ENCODE assay signal across 1 cellular context in the genomic region with DNA sequence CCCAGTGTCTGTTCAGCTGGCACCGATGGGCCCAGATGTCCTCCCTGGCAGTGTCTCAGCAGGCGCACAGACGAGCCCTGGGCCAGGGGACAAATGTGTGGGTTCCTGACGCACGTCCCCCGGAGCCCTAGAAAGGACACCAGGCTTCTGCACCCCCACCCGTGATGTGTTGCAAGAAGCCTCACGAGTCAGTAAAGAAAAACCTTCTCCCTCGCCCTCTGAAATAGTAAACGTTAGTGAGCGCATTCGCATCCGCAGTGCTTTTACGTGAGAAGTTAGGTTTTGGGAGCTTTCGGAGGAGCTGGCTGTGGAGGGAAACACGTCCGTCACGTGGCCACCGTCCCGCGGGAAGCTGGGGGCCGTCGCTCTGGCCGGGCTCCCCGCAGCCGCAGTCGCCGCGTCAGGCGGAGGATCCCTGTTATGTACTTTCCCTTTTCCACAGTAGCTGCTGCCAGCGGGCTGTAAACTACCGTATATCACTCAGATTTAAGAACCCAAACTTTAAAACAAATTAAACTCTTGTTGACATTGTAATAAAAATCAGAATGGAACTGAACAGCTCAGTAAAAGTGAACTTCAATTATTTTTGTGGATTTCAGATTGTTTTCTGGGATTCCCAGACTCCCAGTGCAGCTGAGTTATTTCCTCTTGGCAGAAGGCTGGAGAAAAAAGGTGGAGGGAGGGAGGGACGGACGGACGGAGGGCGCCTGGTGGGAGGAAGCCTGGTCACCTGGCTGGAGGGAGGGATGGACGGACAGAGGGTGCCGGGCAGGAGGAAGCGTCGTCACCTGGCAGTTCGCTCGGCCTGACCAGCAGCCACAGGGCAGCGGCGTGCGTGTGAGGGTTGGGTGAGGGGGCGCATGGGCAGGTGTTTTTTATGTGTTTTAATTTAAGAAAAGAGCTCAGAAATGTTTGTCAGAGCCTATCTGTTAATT.
A peak's percentile ranks its signal among the peaks of the same experiment; 100 is the strongest.
TF ChIP-seq lines count a peak whose summit lies in the region.

No MANE protein-coding gene starts in this region.

TF ChIP-seq in liver, 16 proteins besides CTCF, POLR2A, EP300 and RAD21 (continued from another document):
- TF ChIP-seq, protein P1, sequence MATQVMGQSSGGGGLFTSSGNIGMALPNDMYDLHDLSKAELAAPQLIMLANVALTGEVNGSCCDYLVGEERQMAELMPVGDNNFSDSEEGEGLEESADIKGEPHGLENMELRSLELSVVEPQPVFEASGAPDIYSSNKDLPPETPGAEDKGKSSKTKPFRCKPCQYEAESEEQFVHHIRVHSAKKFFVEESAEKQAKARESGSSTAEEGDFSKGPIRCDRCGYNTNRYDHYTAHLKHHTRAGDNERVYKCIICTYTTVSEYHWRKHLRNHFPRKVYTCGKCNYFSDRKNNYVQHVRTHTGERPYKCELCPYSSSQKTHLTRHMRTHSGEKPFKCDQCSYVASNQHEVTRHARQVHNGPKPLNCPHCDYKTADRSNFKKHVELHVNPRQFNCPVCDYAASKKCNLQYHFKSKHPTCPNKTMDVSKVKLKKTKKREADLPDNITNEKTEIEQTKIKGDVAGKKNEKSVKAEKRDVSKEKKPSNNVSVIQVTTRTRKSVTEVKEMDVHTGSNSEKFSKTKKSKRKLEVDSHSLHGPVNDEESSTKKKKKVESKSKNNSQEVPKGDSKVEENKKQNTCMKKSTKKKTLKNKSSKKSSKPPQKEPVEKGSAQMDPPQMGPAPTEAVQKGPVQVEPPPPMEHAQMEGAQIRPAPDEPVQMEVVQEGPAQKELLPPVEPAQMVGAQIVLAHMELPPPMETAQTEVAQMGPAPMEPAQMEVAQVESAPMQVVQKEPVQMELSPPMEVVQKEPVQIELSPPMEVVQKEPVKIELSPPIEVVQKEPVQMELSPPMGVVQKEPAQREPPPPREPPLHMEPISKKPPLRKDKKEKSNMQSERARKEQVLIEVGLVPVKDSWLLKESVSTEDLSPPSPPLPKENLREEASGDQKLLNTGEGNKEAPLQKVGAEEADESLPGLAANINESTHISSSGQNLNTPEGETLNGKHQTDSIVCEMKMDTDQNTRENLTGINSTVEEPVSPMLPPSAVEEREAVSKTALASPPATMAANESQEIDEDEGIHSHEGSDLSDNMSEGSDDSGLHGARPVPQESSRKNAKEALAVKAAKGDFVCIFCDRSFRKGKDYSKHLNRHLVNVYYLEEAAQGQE (IDR thresholded peaks at IDR 0.05), result peak; percentile 24
